Comparison of ENCODE assay signal across 1 cellular context in genomic region chr13:69654392-69654791, GRCh38.
TF ChIP-seq lines count a peak whose summit lies in the region.

No MANE protein-coding gene starts in this region.

TF ChIP-seq in HepG2, 621 proteins besides CTCF, POLR2A, EP300 and RAD21 (continued from another document):
- TF ChIP-seq ZNF609 (CRISPR knock-in tag; IDR thresholded peaks at IDR 0.05; ENCODE audit: borderline replicate concordance) (no peak), ZNF557 (CRISPR knock-in tag; IDR thresholded peaks at IDR 0.05) (no peak), CBFB (CRISPR knock-in tag; IDR thresholded peaks at IDR 0.05) (no peak), ARHGAP35 (CRISPR knock-in tag; IDR thresholded peaks at IDR 0.05; ENCODE audit: borderline replicate concordance) (no peak), ZNF776 (CRISPR knock-in tag; IDR thresholded peaks at IDR 0.05) (no peak), ZNF343 (CRISPR knock-in tag; IDR thresholded peaks at IDR 0.05) (no peak), ZNF20 (CRISPR knock-in tag; IDR thresholded peaks at IDR 0.05) (no peak), AHR (CRISPR knock-in tag; IDR thresholded peaks at IDR 0.05) (no peak), ZMAT3 (CRISPR knock-in tag; conservative IDR thresholded peaks at IDR 0.05) (no peak), NCOA1 (CRISPR knock-in tag; IDR thresholded peaks at IDR 0.05) (no peak), PBX2 (CRISPR knock-in tag; IDR thresholded peaks at IDR 0.05) (no peak), ATRX (CRISPR knock-in tag; IDR thresholded peaks at IDR 0.05; ENCODE audit: borderline replicate concordance) (no peak)
